Comparison of ENCODE assay signal across 11 cellular contexts in genomic region chr11:66409226-66409625, GRCh38. TPM values are rescaled to one million over a fixed set of nuclear protein-coding genes. Genes with fewer than 3 reads are reported as not detected.
DNase-seq lines count a peak whose midpoint lies in the region; ATAC-seq, FAIRE-seq and TF ChIP-seq lines count a peak whose summit lies in the region.
"Had no signal": no experiment of that assay in that cellular context is flagged by ENCODE, and none has a peak within 500 bp of the region (broad histone marks: within the 10 kb centered on the region; RNA-seq: fewer than 3 reads in every experiment).

No MANE protein-coding gene starts in this region.

- no peaks in the 10 kb centered on the region for H3K36me3 ChIP-seq in DND-41 (ENCODE audit: insufficient read depth, low read length)
- H3K36me3 ChIP-seq in OCI-LY3 (replicated peaks; ENCODE audit: low read depth, low read length): no peaks in the 10 kb centered on the region
- H3K36me3 ChIP-seq in iPS DF 6.9 (ENCODE audit: control insufficient read depth, insufficient read depth, low read length): no peaks in the 10 kb centered on the region
- no peaks in the 10 kb centered on the region for H3K36me3 ChIP-seq in smooth muscle cell (ENCODE audit: low read depth)

- no peak overlapping the region for H3K4me3 Mint-ChIP-seq in T-cell

- H2AFZ ChIP-seq in DND-41 (ENCODE audit: low read depth, low read length) (no peak overlapping the region), OCI-LY3 (ENCODE audit: low read depth, low read length) (no peak overlapping the region; the same call in 1 of the 2 replicates), smooth muscle cell (ENCODE audit: low read depth) (no peak overlapping the region)

- H3K4me1 ChIP-seq in DND-41 (ENCODE audit: insufficient read depth, low read length) (peaks cover 12% of the 10 kb centered on the region), OCI-LY3 (ENCODE audit: low read length) (peaks cover 3% of the 10 kb centered on the region), iPS DF 6.9 (ENCODE audit: control insufficient read depth, insufficient read depth, low read length) (peaks cover 13% of the 10 kb centered on the region), smooth muscle cell (ENCODE audit: low read depth) (peaks cover 4% of the 10 kb centered on the region)

- no peaks in the 10 kb centered on the region for H3K79me2 ChIP-seq in DND-41 (ENCODE audit: insufficient read depth, low read length)
- no peaks in the 10 kb centered on the region for H3K79me2 ChIP-seq in OCI-LY3 (ENCODE audit: low read length)
- no peaks in the 10 kb centered on the region for H3K79me2 ChIP-seq in smooth muscle cell (ENCODE audit: low read depth)

- CTCF ChIA-PET in RWPE1 (lab: Yijun Ruan, JAX): interaction anchor here (0.5 to 2.2 kb wide), 24 partner anchors 9 to 965 kb away, joined by 3 to 13 read pairs (median 4); partner anchors contain the start of genes MRPL11 and RBM4B
- CTCF ChIA-PET in T-cell (lab: Charles Lee): interaction anchor here in 1 of 2 donors (0.8 to 4.3 kb wide), 6 partner anchors 30 to 271 kb away, joined by 3 to 27 read pairs (median 4); partner anchors contain the start of genes DPP3, MRPL11 and RBM4B

- H3K9me3 Mint-ChIP-seq in T-cell: no peaks in the 10 kb centered on the region
- H3K9me3 Mint-ChIP-seq: activated T-helper 2 cell treated with anti-CD3 and anti-CD28 coated beads, Interferon-gamma antibody, Interleukin-2, Interleukin-4, amounts not matched to agents 10 μg/mL and 5 μg/mL and 100 μg/mL, durations not matched to agents 14 hours and 24 hours and 36 hours had no signal

- H3K27me3 Mint-ChIP-seq in T-cell: peaks cover 31 to 39% of the 10 kb centered on the region in 2 donors

- FAIRE-seq in GM12892 (lab: Jason Lieb, UNC): no peak

- H3K27ac Mint-ChIP-seq in T-cell: no peak overlapping the region
- H3K27ac Mint-ChIP-seq: activated T-helper 2 cell treated with anti-CD3 and anti-CD28 coated beads, Interferon-gamma antibody, Interleukin-2, Interleukin-4, amounts not matched to agents 10 μg/mL and 5 μg/mL and 100 μg/mL, durations not matched to agents 14 hours and 24 hours and 36 hours had no signal

- H3K9me3 ChIP-seq in DND-41 (ENCODE audit: insufficient read depth, low read length, severe bottlenecking): no peaks in the 10 kb centered on the region
- H3K9me3 ChIP-seq in OCI-LY3 (ENCODE audit: insufficient read depth, low read length): no peaks in the 10 kb centered on the region
- no peaks in the 10 kb centered on the region for H3K9me3 ChIP-seq in iPS DF 6.9 (ENCODE audit: control insufficient read depth, insufficient read depth, low read length)
- H3K9me3 ChIP-seq in smooth muscle cell (replicated peaks; ENCODE audit: low read depth): no peaks in the 10 kb centered on the region

- no peaks in the 10 kb centered on the region for H3F3A ChIP-seq in smooth muscle cell (ENCODE audit: low read depth)

- H3K27me3 ChIP-seq in DND-41 (ENCODE audit: insufficient read depth, low read length, poor library complexity) (peaks cover 4% of the 10 kb centered on the region), OCI-LY3 (ENCODE audit: low read depth, low read length) (peaks cover 18% of the 10 kb centered on the region), iPS DF 6.9 (ENCODE audit: control insufficient read depth, insufficient read depth, low read length) (no peaks in the 10 kb centered on the region), smooth muscle cell (ENCODE audit: low read depth) (peaks cover 9% of the 10 kb centered on the region)

- ATAC-seq in DND-41 (ENCODE audit: insufficient read depth, low read depth) (no peak), T-cell (replicated peaks in 1 of 4) (no peak)

- no CpG with 5 or more reads among the region's 15 CpGs for WGBS in iPS DF 6.9 (ENCODE audit: insufficient coverage, insufficient read length)
- 28% methylated on average over 15 of the region's 15 CpGs for WGBS in smooth muscle cell (ENCODE audit: low lambda C conversion rate)

- H3K4me1 Mint-ChIP-seq in T-cell: peaks cover 2 to 6% (median 3%) of the 10 kb centered on the region in 3 donors

- H3K4me2 ChIP-seq in DND-41 (ENCODE audit: insufficient read depth, low read length) (peak overlapping the region; percentile 91), OCI-LY3 (ENCODE audit: low read length) (peak overlapping the region; percentile 94), smooth muscle cell (peak overlapping the region; percentile 88)

- DNase-seq in DND-41 (no peak), iPS DF 6.9 (ENCODE audit: low read depth, low spot score) (no peak), smooth muscle cell (lab: John Stamatoyannopoulos, UW; ENCODE audit: unreplicated experiment) (no peak), RWPE1 (ENCODE audit: low spot score) (no peak), GM12892 (ENCODE audit: insufficient read length) (no peak), T-helper 1 cell (no peak), T-cell (no peak)

- peak overlapping the region; percentile 41 for H3K9ac ChIP-seq in DND-41 (ENCODE audit: low read depth, low read length)
- peak overlapping the region; percentile 39 for H3K9ac ChIP-seq in OCI-LY3 (ENCODE audit: low read length)
- no peak overlapping the region for H3K9ac ChIP-seq in smooth muscle cell (ENCODE audit: low read depth)

- no peak for TF ChIP-seq CTCF in DND-41 (IDR thresholded peaks at IDR 0.05; ENCODE audit: borderline replicate concordance, extremely low read depth, low read length, poor library complexity, severe bottlenecking)
- TF ChIP-seq CTCF in OCI-LY3 (IDR thresholded peaks at IDR 0.05; ENCODE audit: low read depth, low read length): no peak
- no peak for TF ChIP-seq CTCF in smooth muscle cell (IDR thresholded peaks at IDR 0.05; ENCODE audit: borderline replicate concordance, insufficient read depth, poor library complexity, severe bottlenecking)
- TF ChIP-seq CTCF in RWPE1 (conservative IDR thresholded peaks at IDR 0.05; ENCODE audit: low read depth): no peak

- peaks cover 15% of the 10 kb centered on the region for H4K20me1 ChIP-seq in DND-41 (ENCODE audit: insufficient read depth, low read length)
- no peaks in the 10 kb centered on the region for H4K20me1 ChIP-seq in OCI-LY3 (ENCODE audit: insufficient read depth, low read length)
- peaks cover 11% of the 10 kb centered on the region for H4K20me1 ChIP-seq in smooth muscle cell (ENCODE audit: low read depth)

- H3K36me3 Mint-ChIP-seq in T-cell: no peaks in the 10 kb centered on the region

- no peak for TF ChIP-seq POLR2A in GM12892 (IDR thresholded peaks at IDR 0.05; ENCODE audit: low read depth, low read length)

- H3K4me3 ChIP-seq in DND-41 (ENCODE audit: low read depth in 1 of 2, low read length in 2 of 2): peak overlapping the region in 1 of 2 experiments; percentile 57; a peak in 3 of 4 replicates
- H3K4me3 ChIP-seq in OCI-LY3 (ENCODE audit: low read length): peak overlapping the region; percentile 85
- H3K4me3 ChIP-seq in iPS DF 6.9 (ENCODE audit: low read length): peak overlapping the region; percentile 44; the same call in 1 of the 2 replicates
- H3K4me3 ChIP-seq in smooth muscle cell: peak overlapping the region; percentile 53

- POLR2A ChIA-PET in RWPE1 (lab: Yijun Ruan, JAX; ENCODE audit: low non-redundant PET): no interaction called here
- POLR2A ChIA-PET in T-cell (lab: Charles Lee): no interaction called here

- H3K27ac ChIP-seq in DND-41 (ENCODE audit: low read length) (no peak overlapping the region), OCI-LY3 (ENCODE audit: low read length) (no peak overlapping the region), iPS DF 6.9 (ENCODE audit: low read length) (no peak overlapping the region), smooth muscle cell (ENCODE audit: low read depth) (no peak overlapping the region), RWPE1 (no peak overlapping the region)

RNA-seq across cellular contexts. Expression of gene NPAS4, which starts 11.6 kb away (rescaled TPM):
- total RNA-seq in smooth muscle cell (0.58 and 0.85 TPM in 2 replicates), T-cell (not detected)
- polyA plus RNA-seq in smooth muscle cell: 0.84 and 1.1 TPM in 2 replicates
- polyA plus RNA-seq in GM12892 (2012; ENCODE audit: missing spikeins): not detected
- total RNA-seq: liver, sciatic nerve had no signal

RNA-seq across cellular contexts. Expression of gene MRPL11, which starts 29.4 kb away (rescaled TPM):
- total RNA-seq in smooth muscle cell: 36.1 and 38.7 TPM in 2 replicates
- 54.5 and 68.4 TPM in 2 replicates for polyA plus RNA-seq in smooth muscle cell
- polyA plus RNA-seq in GM12892 (2012; ENCODE audit: missing spikeins): 85.7 TPM
- total RNA-seq in T-cell: 10 to 100 TPM; 23.5 to 29.4 (median 27.2) TPM

RNA-seq across cellular contexts. Expression of gene SLC29A2, which starts 37.7 kb away (rescaled TPM):
- 3.5 TPM in 2 replicates for total RNA-seq in smooth muscle cell
- 8.5 and 8.8 TPM in 2 replicates for polyA plus RNA-seq in smooth muscle cell
- 6.6 TPM for polyA plus RNA-seq in GM12892 (2012; ENCODE audit: missing spikeins)
- 10 to 100 TPM in 3 of 5 donors, 1 to 10 TPM in 2; 8.5 to 14.7 (median 14.4) TPM for total RNA-seq in T-cell

RNA-seq across cellular contexts. Expression of gene PELI3, which starts 57.5 kb away (rescaled TPM):
- total RNA-seq in smooth muscle cell (2.1 and 3.8 TPM in 2 replicates), T-cell (10 to 100 TPM; 12.9 to 22.0 (median 13.8) TPM)
- polyA plus RNA-seq in smooth muscle cell: 9.4 and 10.6 TPM in 2 replicates
- polyA plus RNA-seq in GM12892 (2012; ENCODE audit: missing spikeins): 1.9 TPM
